Comparison of ENCODE assay signal across 13 cellular contexts in genomic region chr15:39625856-39626255, GRCh38. TPM values are rescaled to one million over a fixed set of nuclear protein-coding genes. Genes with fewer than 3 reads are reported as not detected.
DNase-seq lines count a peak whose midpoint lies in the region; ATAC-seq and TF ChIP-seq lines count a peak whose summit lies in the region.
"Had no signal": no experiment of that assay in that cellular context is flagged by ENCODE, and none has a peak within 500 bp of the region (broad histone marks: within the 10 kb centered on the region; RNA-seq: fewer than 3 reads in every experiment).

No MANE protein-coding gene starts in this region.

- no peak overlapping the region for H3T11ph ChIP-seq in H9 (ENCODE audit: low read length)

- dilution Hi-C loops in IMR-90 (cut with HindIII; ENCODE audit: low sequenced_read_pairs, unreplicated experiment) = no loop called here

- H3K9me1 ChIP-seq in IMR-90 (ENCODE audit: insufficient read depth, low read length) = peaks cover 21% of the 10 kb centered on the region

- H3K9me3 ChIP-seq in IMR-90 (ENCODE audit: control insufficient read depth, insufficient read depth, low read length) (no peaks in the 10 kb centered on the region; the same call in 1 of the 2 replicates), H9 (ENCODE audit: control insufficient read depth, low read depth, low read length) (no peaks in the 10 kb centered on the region)

- DNase-seq in IMR-90 = peak; percentile 56
- no peak for DNase-seq in brain microvascular endothelial cell
- DNase-seq in immature natural killer cell = peak in 1 of 3 donors; percentile 17
- DNase-seq in amniotic stem cell (lab: John Stamatoyannopoulos, UW) = no peak
- DNase-seq in H9 = no peak
- no peak for DNase-seq in pons (ENCODE audit: low spot score)
- DNase-seq: NCI-H2171 treated with DMSO at 0.1 percent for 48 hours, nephron progenitor cell, PC-9, T1000 had no signal

- H4K20me1 ChIP-seq in IMR-90 (ENCODE audit: insufficient read depth, low read length) (no peaks in the 10 kb centered on the region), H9 (ENCODE audit: control insufficient read depth, insufficient read depth, insufficient read length) (peaks cover 2% of the 10 kb centered on the region)
- H4K20me1 ChIP-seq: BLaER1 had no signal

- no peaks in the 10 kb centered on the region for H3K23me2 ChIP-seq in H9 (ENCODE audit: insufficient read length, low read depth, low read length, poor library complexity, severe bottlenecking)

- no peak overlapping the region for H2AK9ac ChIP-seq in IMR-90 (replicated peaks; ENCODE audit: low read depth, low read length, poor library complexity)

- H3K9me3 Mint-ChIP-seq in immature natural killer cell (peaks cover 0 to 5% (median 2%) of the 10 kb centered on the region in 6 donors), H9 (peaks cover 2 to 3% of the 10 kb centered on the region in 2 experiments; a peak in 4 of 5 replicates)

- H3K27me3 ChIP-seq in ACC112 (ENCODE audit: insufficient read depth, low read length) (no peaks in the 10 kb centered on the region), IMR-90 (ENCODE audit: control insufficient read depth, insufficient read depth, low read length) (no peaks in the 10 kb centered on the region), brain microvascular endothelial cell (replicated peaks) (no peaks in the 10 kb centered on the region), H9 (ENCODE audit: insufficient read depth, low read length) (no peaks in the 10 kb centered on the region)
- H3K27me3 ChIP-seq: BLaER1 had no signal

- no peak overlapping the region for H2BK12ac ChIP-seq in H9 (ENCODE audit: insufficient read length, low read depth, low read length)

- peak overlapping the region in 1 of 2 experiments; percentile 51; a peak in 1 of 4 replicates for H4K8ac ChIP-seq in IMR-90 (ENCODE audit: low read depth in 2 of 2, low read length in 2 of 2)
- no peak overlapping the region for H4K8ac ChIP-seq in H9 (replicated peaks; ENCODE audit: insufficient read length, low read depth, low read length)

- H3K27me3 Mint-ChIP-seq in immature natural killer cell (ENCODE audit: low read depth in 3 of 3) = peaks cover 16 to 20% (median 18%) of the 10 kb centered on the region in 3 donors
- no peaks in the 10 kb centered on the region; the same call in 1 of the 2 replicates for H3K27me3 Mint-ChIP-seq in H9 (ENCODE audit: low read depth)

- H3K9ac ChIP-seq in IMR-90 (ENCODE audit: low read depth, low read length) (no peak overlapping the region), H9 (ENCODE audit: extremely low read depth, insufficient read length, low read length) (no peak overlapping the region)
- H3K9ac ChIP-seq: BLaER1 had no signal

- H3K79me2 ChIP-seq in ACC112 (ENCODE audit: control insufficient read depth, insufficient read depth, low read length, unreplicated experiment) (no peaks in the 10 kb centered on the region), H9 (ENCODE audit: insufficient read depth, low read length) (no peaks in the 10 kb centered on the region)

- H3K4me3 Mint-ChIP-seq in immature natural killer cell (peak overlapping the region; percentile 86 to 96 (median 92)), H9 (no peak overlapping the region)
- H3K4me3 Mint-ChIP-seq: nephron progenitor cell had no signal

- no TSS peak for BruUV-seq in IMR-90 (replicated peaks; lab: Mats Ljungman, UMichigan)

- peak overlapping the region; percentile 61 for H4K91ac ChIP-seq in IMR-90 (ENCODE audit: insufficient read depth, low read depth, low read length)
- H4K91ac ChIP-seq in H9 (ENCODE audit: insufficient read length, low read depth, low read length) = no peak overlapping the region

- H3K14ac ChIP-seq in IMR-90 (replicated peaks; ENCODE audit: low read depth, low read length) (peak overlapping the region; percentile 93), H9 (ENCODE audit: insufficient read depth, low read length) (no peak overlapping the region)

- H3K18ac ChIP-seq in IMR-90 (ENCODE audit: low read depth, low read length) (peak overlapping the region; percentile 71; the same call in 1 of the 2 replicates), H9 (ENCODE audit: insufficient read length, low read depth, low read length) (no peak overlapping the region)

- H2BK120ac ChIP-seq in IMR-90 (ENCODE audit: low read depth, low read length) (peak overlapping the region; percentile 73), H9 (ENCODE audit: low read depth, low read length, poor library complexity, severe bottlenecking) (no peak overlapping the region)

- TF ChIP-seq POLR2A in IMR-90 (IDR thresholded peaks at IDR 0.05; ENCODE audit: low read depth, low read length) = no peak

- H2BK15ac ChIP-seq in IMR-90 (ENCODE audit: low read depth, low read length) = peak overlapping the region; percentile 91; the same call in 2 of the 3 replicates
- H2BK15ac ChIP-seq in H9 (ENCODE audit: low read depth, low read length) = no peak overlapping the region

- H3K4me1 Mint-ChIP-seq in immature natural killer cell (peaks cover 98 to 100% of the 10 kb centered on the region in 2 donors), H9 (0 out of 4 replicates have a peak, but pooled peaks cover 0 to 4% of the 10 kb centered on the region in 2 experiments)

- peaks cover 0 to 5% of the 10 kb centered on the region in 2 experiments; a peak in 1 of 4 replicates for H3K79me1 ChIP-seq in IMR-90 (ENCODE audit: low read depth in 1 of 2, low read length in 2 of 2)
- H3K79me1 ChIP-seq in H9 (ENCODE audit: insufficient read depth, low read depth, low read length, poor library complexity, severe bottlenecking) = no peaks in the 10 kb centered on the region

- H2AFZ ChIP-seq in ACC112 (ENCODE audit: low read length, unreplicated experiment) = peak overlapping the region; percentile 40
- H2AFZ ChIP-seq in IMR-90 (replicated peaks; ENCODE audit: low read length, poor library complexity) = no peak overlapping the region
- no peak overlapping the region for H2AFZ ChIP-seq in H9 (ENCODE audit: low read length)
- H2AFZ ChIP-seq: PC-9 had no signal

- CTCF ChIA-PET in IMR-90 (lab: Yijun Ruan, JAX) = no interaction called here

- POLR2A ChIA-PET in IMR-90 (lab: Charles Lee; ENCODE audit: unreplicated experiment) = no interaction called here

- H3K36me3 ChIP-seq in ACC112 (ENCODE audit: insufficient read depth, low read length) = no peaks in the 10 kb centered on the region
- no peaks in the 10 kb centered on the region for H3K36me3 ChIP-seq in IMR-90 (ENCODE audit: control insufficient read depth, insufficient read depth, low read length)
- no peaks in the 10 kb centered on the region for H3K36me3 ChIP-seq in brain microvascular endothelial cell (replicated peaks)
- H3K36me3 ChIP-seq: BLaER1 had no signal

- ATAC-seq in IMR-90 (ENCODE audit: low read depth) (no peak), HG02588 (IDR thresholded peaks at IDR 0.05; ENCODE audit: unreplicated experiment) (no peak)

- H3K23ac ChIP-seq in IMR-90 (ENCODE audit: low read depth, low read length) = peak overlapping the region; percentile 36; the same call in 1 of the 2 replicates
- no peak overlapping the region for H3K23ac ChIP-seq in H9 (ENCODE audit: insufficient read length, low read depth, low read length)

- H3K36me3 Mint-ChIP-seq in immature natural killer cell (peaks cover 3 to 8% (median 4%) of the 10 kb centered on the region in 3 donors), H9 (ENCODE audit: insufficient read depth in 1 of 3, low read depth in 3 of 3) (no peaks in the 10 kb centered on the region)

- TF ChIP-seq RAD21 in IMR-90 (IDR thresholded peaks at IDR 0.05; ENCODE audit: low read length) = no peak

- H4K5ac ChIP-seq in IMR-90 (ENCODE audit: low read depth, low read length) = peak overlapping the region; percentile 42; the same call in 1 of the 2 replicates
- no peak overlapping the region for H4K5ac ChIP-seq in H9 (ENCODE audit: insufficient read length, low read depth, low read length)

- H3K56ac ChIP-seq in IMR-90 (ENCODE audit: extremely low read depth, insufficient read depth, low read length) = no peak overlapping the region
- no peak overlapping the region for H3K56ac ChIP-seq in H9 (ENCODE audit: insufficient read length, low read depth, low read length)

- H3K4me1 ChIP-seq in ACC112 (ENCODE audit: control insufficient read depth, insufficient read depth, low read length, unreplicated experiment) (peaks cover 39% of the 10 kb centered on the region), IMR-90 (ENCODE audit: control insufficient read depth, insufficient read depth, low read length) (peaks cover 27% of the 10 kb centered on the region), H9 (ENCODE audit: insufficient read depth, low read length) (no peaks in the 10 kb centered on the region)

- in situ Hi-C loops in IMR-90 (cut with MboI; ENCODE audit: low sequenced_read_pairs) (no loop called here), brain microvascular endothelial cell (cut with HindIII; ENCODE audit: low pct_ligation_motif_present, low sequenced_read_pairs) (no loop called here)

- peak overlapping the region; percentile 7 for H2BK5ac ChIP-seq in IMR-90 (ENCODE audit: low read depth, low read length, poor library complexity, severe bottlenecking)
- no peak overlapping the region for H2BK5ac ChIP-seq in H9 (ENCODE audit: insufficient read length, low read length)

- H3K27ac ChIP-seq in ACC112 (ENCODE audit: low read depth, low read length) (peak overlapping the region; percentile 78; the same call in 1 of the 2 replicates), IMR-90 (ENCODE audit: insufficient read depth, low read length) (no peak overlapping the region), brain microvascular endothelial cell (peak overlapping the region; percentile 83), H9 (ENCODE audit: insufficient read length, low read depth, low read length) (no peak overlapping the region)
- H3K27ac ChIP-seq: PC-9 had no signal

- peak overlapping the region; percentile 83; the same call in 1 of the 2 replicates for H2BK20ac ChIP-seq in IMR-90 (ENCODE audit: low read depth, low read length)
- no peak overlapping the region for H2BK20ac ChIP-seq in H9 (ENCODE audit: low read depth, low read length, poor library complexity, severe bottlenecking)

- TF ChIP-seq CTCF in IMR-90 (conservative IDR thresholded peaks at IDR 0.05; ENCODE audit: low read depth, low read length) (no peak), brain microvascular endothelial cell (IDR thresholded peaks at IDR 0.05; ENCODE audit: low read depth, low read length, missing control alignments) (no peak), H9 (conservative IDR thresholded peaks at IDR 0.05) (no peak)

- H2AK5ac ChIP-seq in IMR-90 (ENCODE audit: low read depth, low read length) (peak overlapping the region; percentile 96), H9 (ENCODE audit: insufficient read length, low read length) (no peak overlapping the region)

- H3K4ac ChIP-seq in IMR-90 (ENCODE audit: low read depth, low read length) = peak overlapping the region; percentile 80
- no peak overlapping the region for H3K4ac ChIP-seq in H9 (ENCODE audit: low read depth, low read length)

- H3K4me2 ChIP-seq in IMR-90 (ENCODE audit: low read depth, low read length) (0 out of 2 replicates have a peak overlapping the region, but pooled peaks have one; percentile 30), H9 (ENCODE audit: insufficient read depth, insufficient read length, low read length) (no peak overlapping the region)

- H3K4me3 ChIP-seq in ACC112 (ENCODE audit: low read depth, low read length) (peak overlapping the region; percentile 2; the same call in 1 of the 2 replicates), IMR-90 (ENCODE audit: insufficient read depth, low read depth, low read length) (no peak overlapping the region), brain microvascular endothelial cell (ENCODE audit: low read depth, low read length) (no peak overlapping the region)
- H3K4me3 ChIP-seq: BLaER1, PC-9 had no signal

- intact Hi-C loops in IMR-90 (cut with micrococcal nuclease) = no loop called here

- peak overlapping the region; percentile 99 to 100 (median 100) for H3K27ac Mint-ChIP-seq in immature natural killer cell
- H3K27ac Mint-ChIP-seq in H9 = no peak overlapping the region
- H3K27ac Mint-ChIP-seq: nephron progenitor cell had no signal

RNA-seq across cellular contexts. Expression of gene THBS1, which starts 45.0 kb away (rescaled TPM):
- total RNA-seq in IMR-90 (2012; rRNA removed) = 3,217 and 4,071 TPM in 2 replicates
- 1,562 and 1,711 TPM in 2 replicates for polyA plus RNA-seq in IMR-90 (2012; rRNA removed)
- polyA plus RNA-seq in IMR-90 (2012; cell fraction: cytosol; rRNA removed) = 567 and 904 TPM in 2 replicates
- 2,496 and 5,799 TPM in 2 replicates for polyA plus RNA-seq in IMR-90 (2012; cell fraction: nucleus; rRNA removed; ENCODE audit: low replicate concordance)
- polyA plus RNA-seq in immature natural killer cell = 10 to 100 TPM in 1 of 3 donors, 1 to 10 TPM in 2; 2.2 to 11.4 (median 9.2) TPM
- 67.7 and 72.1 TPM in 2 replicates for total RNA-seq in H9 (2021)

Comparison
In these comparisons a context has a peak if more than half of its experiments do, and no peak if none do; other contexts are left out.
1. H3K27ac ChIP-seq: peak in ACC112 (single experiment) and brain microvascular endothelial cell (single experiment); none in IMR-90 (single experiment) and H9 (single experiment).
2. H3K27ac Mint-ChIP-seq: peak in immature natural killer cell (6 of 6); none in H9 (0 of 3).
3. H3K4me3 Mint-ChIP-seq: peak in immature natural killer cell (5 of 5); none in H9 (0 of 2).
4. RNA of gene THBS1, which starts 45.0 kb away (total RNA-seq): 3,217 to 4,071 TPM in IMR-90; 67.7 to 72.1 TPM in H9; every median in the first group is over 10 times any median in the second.